ENCODE assay signal across 1 cellular context in the genomic region with DNA sequence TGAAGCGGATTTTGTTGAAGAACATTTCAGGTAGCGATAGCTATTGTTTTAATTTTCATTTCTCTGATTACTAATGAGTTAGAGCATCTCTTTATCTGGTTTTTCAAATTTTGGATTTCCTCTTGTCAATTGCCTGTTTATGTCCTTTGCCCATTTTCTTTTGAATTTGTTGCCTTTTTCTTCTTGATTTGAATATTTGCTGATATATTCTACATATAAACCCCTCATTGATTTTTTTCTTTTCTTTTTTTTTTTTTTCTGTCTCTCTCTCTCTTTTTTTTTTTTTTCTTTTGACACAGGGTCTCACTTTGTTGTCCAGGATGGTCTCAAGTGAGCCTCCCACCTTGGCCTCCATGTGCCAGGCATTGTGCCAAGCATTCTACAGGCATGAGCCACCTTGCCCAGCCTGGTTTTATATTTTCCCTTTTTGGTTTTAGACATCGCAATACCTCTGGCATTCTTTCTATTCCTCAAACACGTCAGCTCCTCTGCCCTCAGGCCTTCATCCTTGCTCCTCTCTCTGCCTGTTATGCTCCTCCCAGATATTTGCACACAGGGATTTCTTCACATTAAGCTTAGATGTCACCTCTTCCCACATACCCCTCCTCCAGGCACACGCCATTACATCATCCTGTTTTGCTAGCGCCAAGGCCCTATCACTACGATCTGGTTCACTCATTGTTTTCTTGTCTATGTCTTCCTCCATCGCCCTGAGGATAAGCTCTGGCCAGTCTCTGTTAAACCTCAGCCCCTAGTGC.
TF ChIP-seq lines count a peak whose summit lies in the region.

No MANE protein-coding gene starts in this region.

TF ChIP-seq in HepG2, 621 proteins besides CTCF, POLR2A, EP300 and RAD21 (continues in another document):
- TF ChIP-seq NR2C2 (CRISPR knock-in tag; IDR thresholded peaks at IDR 0.05; ENCODE audit: borderline replicate concordance) = peak; percentile 54; the same call in 1 of the 2 replicates
- no peak for TF ChIP-seq MTA3 (CRISPR knock-in tag; IDR thresholded peaks at IDR 0.05)
- TF ChIP-seq, protein P1, sequence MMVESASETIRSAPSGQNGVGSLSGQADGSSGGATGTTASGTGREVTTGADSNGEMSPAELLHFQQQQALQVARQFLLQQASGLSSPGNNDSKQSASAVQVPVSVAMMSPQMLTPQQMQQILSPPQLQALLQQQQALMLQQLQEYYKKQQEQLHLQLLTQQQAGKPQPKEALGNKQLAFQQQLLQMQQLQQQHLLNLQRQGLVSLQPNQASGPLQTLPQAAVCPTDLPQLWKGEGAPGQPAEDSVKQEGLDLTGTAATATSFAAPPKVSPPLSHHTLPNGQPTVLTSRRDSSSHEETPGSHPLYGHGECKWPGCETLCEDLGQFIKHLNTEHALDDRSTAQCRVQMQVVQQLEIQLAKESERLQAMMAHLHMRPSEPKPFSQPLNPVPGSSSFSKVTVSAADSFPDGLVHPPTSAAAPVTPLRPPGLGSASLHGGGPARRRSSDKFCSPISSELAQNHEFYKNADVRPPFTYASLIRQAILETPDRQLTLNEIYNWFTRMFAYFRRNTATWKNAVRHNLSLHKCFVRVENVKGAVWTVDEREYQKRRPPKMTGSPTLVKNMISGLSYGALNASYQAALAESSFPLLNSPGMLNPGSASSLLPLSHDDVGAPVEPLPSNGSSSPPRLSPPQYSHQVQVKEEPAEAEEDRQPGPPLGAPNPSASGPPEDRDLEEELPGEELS (CRISPR knock-in tag; IDR thresholded peaks at IDR 0.05) = no peak
- TF ChIP-seq ETV6 (CRISPR knock-in tag; conservative IDR thresholded peaks at IDR 0.05) = no peak
- TF ChIP-seq HMG20B (CRISPR knock-in tag; conservative IDR thresholded peaks at IDR 0.05) = peak; percentile 83
- TF ChIP-seq, protein P2, sequence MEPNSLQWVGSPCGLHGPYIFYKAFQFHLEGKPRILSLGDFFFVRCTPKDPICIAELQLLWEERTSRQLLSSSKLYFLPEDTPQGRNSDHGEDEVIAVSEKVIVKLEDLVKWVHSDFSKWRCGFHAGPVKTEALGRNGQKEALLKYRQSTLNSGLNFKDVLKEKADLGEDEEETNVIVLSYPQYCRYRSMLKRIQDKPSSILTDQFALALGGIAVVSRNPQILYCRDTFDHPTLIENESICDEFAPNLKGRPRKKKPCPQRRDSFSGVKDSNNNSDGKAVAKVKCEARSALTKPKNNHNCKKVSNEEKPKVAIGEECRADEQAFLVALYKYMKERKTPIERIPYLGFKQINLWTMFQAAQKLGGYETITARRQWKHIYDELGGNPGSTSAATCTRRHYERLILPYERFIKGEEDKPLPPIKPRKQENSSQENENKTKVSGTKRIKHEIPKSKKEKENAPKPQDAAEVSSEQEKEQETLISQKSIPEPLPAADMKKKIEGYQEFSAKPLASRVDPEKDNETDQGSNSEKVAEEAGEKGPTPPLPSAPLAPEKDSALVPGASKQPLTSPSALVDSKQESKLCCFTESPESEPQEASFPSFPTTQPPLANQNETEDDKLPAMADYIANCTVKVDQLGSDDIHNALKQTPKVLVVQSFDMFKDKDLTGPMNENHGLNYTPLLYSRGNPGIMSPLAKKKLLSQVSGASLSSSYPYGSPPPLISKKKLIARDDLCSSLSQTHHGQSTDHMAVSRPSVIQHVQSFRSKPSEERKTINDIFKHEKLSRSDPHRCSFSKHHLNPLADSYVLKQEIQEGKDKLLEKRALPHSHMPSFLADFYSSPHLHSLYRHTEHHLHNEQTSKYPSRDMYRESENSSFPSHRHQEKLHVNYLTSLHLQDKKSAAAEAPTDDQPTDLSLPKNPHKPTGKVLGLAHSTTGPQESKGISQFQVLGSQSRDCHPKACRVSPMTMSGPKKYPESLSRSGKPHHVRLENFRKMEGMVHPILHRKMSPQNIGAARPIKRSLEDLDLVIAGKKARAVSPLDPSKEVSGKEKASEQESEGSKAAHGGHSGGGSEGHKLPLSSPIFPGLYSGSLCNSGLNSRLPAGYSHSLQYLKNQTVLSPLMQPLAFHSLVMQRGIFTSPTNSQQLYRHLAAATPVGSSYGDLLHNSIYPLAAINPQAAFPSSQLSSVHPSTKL (CRISPR knock-in tag; IDR thresholded peaks at IDR 0.05) = peak; percentile 61; the same call in 1 of the 2 replicates
- 0 out of 2 replicates have a peak, but pooled peaks have one; percentile 23 for TF ChIP-seq NFKBIZ (CRISPR knock-in tag; IDR thresholded peaks at IDR 0.05)
- no peak for TF ChIP-seq ZNF720 (CRISPR knock-in tag; IDR thresholded peaks at IDR 0.05)
- no peak for TF ChIP-seq CREB1 (IDR thresholded peaks at IDR 0.05)
- TF ChIP-seq CREB1 (CRISPR knock-in tag; IDR thresholded peaks at IDR 0.05) = 0 out of 2 replicates have a peak, but pooled peaks have one; percentile 38
- TF ChIP-seq ZNF12 (CRISPR knock-in tag; IDR thresholded peaks at IDR 0.05) = peak; percentile 20; the same call in 1 of the 2 replicates
- TF ChIP-seq ZBTB21 (CRISPR knock-in tag; IDR thresholded peaks at IDR 0.05) = 0 out of 2 replicates have a peak, but pooled peaks have one; percentile 32
- no peak for TF ChIP-seq ZNF703 (CRISPR knock-in tag; IDR thresholded peaks at IDR 0.05; ENCODE audit: borderline replicate concordance)
- TF ChIP-seq CEBPB (IDR thresholded peaks at IDR 0.05; ENCODE audit: borderline replicate concordance, low read depth, low read length) = peak; percentile 85
- TF ChIP-seq GATAD2A (CRISPR knock-in tag; IDR thresholded peaks at IDR 0.05) = peak; percentile 70
- TF ChIP-seq SAFB2 (CRISPR knock-in tag; IDR thresholded peaks at IDR 0.05; ENCODE audit: borderline replicate concordance, low read depth) = no peak
- peak; percentile 41; the same call in 1 of the 2 replicates for TF ChIP-seq FOSL2 (CRISPR knock-in tag; IDR thresholded peaks at IDR 0.05)
- TF ChIP-seq SOX13 (IDR thresholded peaks at IDR 0.05) = no peak
- TF ChIP-seq SOX13 (CRISPR knock-in tag; conservative IDR thresholded peaks at IDR 0.05 in 1 of 2, IDR thresholded peaks at IDR 0.05 in 1 of 2) = peak in 1 of 2 experiments; percentile 71; a peak in 2 of 4 replicates
- TF ChIP-seq, protein P3, sequence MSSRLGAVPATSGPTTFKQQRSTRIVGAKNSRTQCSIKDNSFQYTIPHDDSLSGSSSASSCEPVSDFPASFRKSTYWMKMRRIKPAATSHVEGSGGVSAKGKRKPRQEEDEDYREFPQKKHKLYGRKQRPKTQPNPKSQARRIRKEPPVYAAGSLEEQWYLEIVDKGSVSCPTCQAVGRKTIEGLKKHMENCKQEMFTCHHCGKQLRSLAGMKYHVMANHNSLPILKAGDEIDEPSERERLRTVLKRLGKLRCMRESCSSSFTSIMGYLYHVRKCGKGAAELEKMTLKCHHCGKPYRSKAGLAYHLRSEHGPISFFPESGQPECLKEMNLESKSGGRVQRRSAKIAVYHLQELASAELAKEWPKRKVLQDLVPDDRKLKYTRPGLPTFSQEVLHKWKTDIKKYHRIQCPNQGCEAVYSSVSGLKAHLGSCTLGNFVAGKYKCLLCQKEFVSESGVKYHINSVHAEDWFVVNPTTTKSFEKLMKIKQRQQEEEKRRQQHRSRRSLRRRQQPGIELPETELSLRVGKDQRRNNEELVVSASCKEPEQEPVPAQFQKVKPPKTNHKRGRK (CRISPR knock-in tag; IDR thresholded peaks at IDR 0.05) = 0 out of 2 replicates have a peak, but pooled peaks have one; percentile 54
- no peak for TF ChIP-seq ZNF264 (CRISPR knock-in tag; IDR thresholded peaks at IDR 0.05)
- no peak for TF ChIP-seq ZNF607 (CRISPR knock-in tag; IDR thresholded peaks at IDR 0.05; ENCODE audit: borderline replicate concordance)
- peak; percentile 42; the same call in 1 of the 2 replicates for TF ChIP-seq SOX5 (CRISPR knock-in tag; IDR thresholded peaks at IDR 0.05; ENCODE audit: borderline replicate concordance)
- no peak for TF ChIP-seq KDM1A (CRISPR knock-in tag; IDR thresholded peaks at IDR 0.05)
- TF ChIP-seq, protein P4, sequence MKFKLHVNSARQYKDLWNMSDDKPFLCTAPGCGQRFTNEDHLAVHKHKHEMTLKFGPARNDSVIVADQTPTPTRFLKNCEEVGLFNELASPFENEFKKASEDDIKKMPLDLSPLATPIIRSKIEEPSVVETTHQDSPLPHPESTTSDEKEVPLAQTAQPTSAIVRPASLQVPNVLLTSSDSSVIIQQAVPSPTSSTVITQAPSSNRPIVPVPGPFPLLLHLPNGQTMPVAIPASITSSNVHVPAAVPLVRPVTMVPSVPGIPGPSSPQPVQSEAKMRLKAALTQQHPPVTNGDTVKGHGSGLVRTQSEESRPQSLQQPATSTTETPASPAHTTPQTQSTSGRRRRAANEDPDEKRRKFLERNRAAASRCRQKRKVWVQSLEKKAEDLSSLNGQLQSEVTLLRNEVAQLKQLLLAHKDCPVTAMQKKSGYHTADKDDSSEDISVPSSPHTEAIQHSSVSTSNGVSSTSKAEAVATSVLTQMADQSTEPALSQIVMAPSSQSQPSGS (CRISPR knock-in tag; IDR thresholded peaks at IDR 0.05) = peak; percentile 85
- TF ChIP-seq, protein P5, sequence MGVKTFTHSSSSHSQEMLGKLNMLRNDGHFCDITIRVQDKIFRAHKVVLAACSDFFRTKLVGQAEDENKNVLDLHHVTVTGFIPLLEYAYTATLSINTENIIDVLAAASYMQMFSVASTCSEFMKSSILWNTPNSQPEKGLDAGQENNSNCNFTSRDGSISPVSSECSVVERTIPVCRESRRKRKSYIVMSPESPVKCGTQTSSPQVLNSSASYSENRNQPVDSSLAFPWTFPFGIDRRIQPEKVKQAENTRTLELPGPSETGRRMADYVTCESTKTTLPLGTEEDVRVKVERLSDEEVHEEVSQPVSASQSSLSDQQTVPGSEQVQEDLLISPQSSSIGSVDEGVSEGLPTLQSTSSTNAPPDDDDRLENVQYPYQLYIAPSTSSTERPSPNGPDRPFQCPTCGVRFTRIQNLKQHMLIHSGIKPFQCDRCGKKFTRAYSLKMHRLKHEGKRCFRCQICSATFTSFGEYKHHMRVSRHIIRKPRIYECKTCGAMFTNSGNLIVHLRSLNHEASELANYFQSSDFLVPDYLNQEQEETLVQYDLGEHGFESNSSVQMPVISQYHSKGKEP (CRISPR knock-in tag; IDR thresholded peaks at IDR 0.05) = no peak
- peak; percentile 46; the same call in 1 of the 2 replicates for TF ChIP-seq HDAC2 (CRISPR knock-in tag; IDR thresholded peaks at IDR 0.05)
- TF ChIP-seq CBX5 (CRISPR knock-in tag; IDR thresholded peaks at IDR 0.05; ENCODE audit: borderline replicate concordance) = peak; percentile 61; the same call in 1 of the 2 replicates
- TF ChIP-seq ATF7 (IDR thresholded peaks at IDR 0.05) = peak; percentile 79
- no peak for TF ChIP-seq ATF7 (CRISPR knock-in tag; IDR thresholded peaks at IDR 0.05)
- peak; percentile 62 for TF ChIP-seq BHLHE40 (IDR thresholded peaks at IDR 0.05; ENCODE audit: low read length)
- TF ChIP-seq THAP11 (CRISPR knock-in tag; IDR thresholded peaks at IDR 0.05) = peak; percentile 32; the same call in 1 of the 2 replicates
- no peak for TF ChIP-seq ZNF296 (CRISPR knock-in tag; conservative IDR thresholded peaks at IDR 0.05)
- TF ChIP-seq CEBPG (CRISPR knock-in tag; IDR thresholded peaks at IDR 0.05) = peak; percentile 85
- TF ChIP-seq, protein P6, sequence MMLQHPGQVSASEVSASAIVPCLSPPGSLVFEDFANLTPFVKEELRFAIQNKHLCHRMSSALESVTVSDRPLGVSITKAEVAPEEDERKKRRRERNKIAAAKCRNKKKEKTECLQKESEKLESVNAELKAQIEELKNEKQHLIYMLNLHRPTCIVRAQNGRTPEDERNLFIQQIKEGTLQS (CRISPR knock-in tag; IDR thresholded peaks at IDR 0.05) = 0 out of 2 replicates have a peak, but pooled peaks have one; percentile 48
- TF ChIP-seq NCOA2 (CRISPR knock-in tag; IDR thresholded peaks at IDR 0.05) = peak; percentile 42; the same call in 1 of the 2 replicates
- TF ChIP-seq TEAD3 (CRISPR knock-in tag; optimal IDR thresholded peaks at IDR 0.05; ENCODE audit: borderline replicate concordance) = peak; percentile 56
- peak; percentile 35; the same call in 1 of the 2 replicates for TF ChIP-seq HOXA3 (CRISPR knock-in tag; IDR thresholded peaks at IDR 0.05)
- TF ChIP-seq GFI1 (CRISPR knock-in tag; IDR thresholded peaks at IDR 0.05; ENCODE audit: borderline replicate concordance) = peak; percentile 91
- TF ChIP-seq, protein P7, sequence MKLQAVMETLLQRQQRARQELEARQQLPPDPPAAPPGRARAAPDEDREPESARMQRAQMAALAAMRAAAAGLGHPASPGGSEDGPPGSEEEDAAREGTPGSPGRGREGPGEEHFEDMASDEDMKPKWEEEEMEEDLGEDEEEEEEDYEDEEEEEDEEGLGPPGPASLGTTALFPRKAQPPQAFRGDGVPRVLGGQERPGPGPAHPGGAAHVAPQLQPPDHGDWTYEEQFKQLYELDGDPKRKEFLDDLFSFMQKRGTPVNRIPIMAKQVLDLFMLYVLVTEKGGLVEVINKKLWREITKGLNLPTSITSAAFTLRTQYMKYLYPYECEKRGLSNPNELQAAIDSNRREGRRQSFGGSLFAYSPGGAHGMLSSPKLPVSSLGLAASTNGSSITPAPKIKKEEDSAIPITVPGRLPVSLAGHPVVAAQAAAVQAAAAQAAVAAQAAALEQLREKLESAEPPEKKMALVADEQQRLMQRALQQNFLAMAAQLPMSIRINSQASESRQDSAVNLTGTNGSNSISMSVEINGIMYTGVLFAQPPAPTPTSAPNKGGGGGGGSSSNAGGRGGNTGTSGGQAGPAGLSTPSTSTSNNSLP (IDR thresholded peaks at IDR 0.05; ENCODE audit: low read depth, low read length) = 0 out of 2 replicates have a peak, but pooled peaks have one; percentile 17
- no peak for TF ChIP-seq HES4 (CRISPR knock-in tag; IDR thresholded peaks at IDR 0.05; ENCODE audit: borderline replicate concordance)
- TF ChIP-seq, protein P8, sequence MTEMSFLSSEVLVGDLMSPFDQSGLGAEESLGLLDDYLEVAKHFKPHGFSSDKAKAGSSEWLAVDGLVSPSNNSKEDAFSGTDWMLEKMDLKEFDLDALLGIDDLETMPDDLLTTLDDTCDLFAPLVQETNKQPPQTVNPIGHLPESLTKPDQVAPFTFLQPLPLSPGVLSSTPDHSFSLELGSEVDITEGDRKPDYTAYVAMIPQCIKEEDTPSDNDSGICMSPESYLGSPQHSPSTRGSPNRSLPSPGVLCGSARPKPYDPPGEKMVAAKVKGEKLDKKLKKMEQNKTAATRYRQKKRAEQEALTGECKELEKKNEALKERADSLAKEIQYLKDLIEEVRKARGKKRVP (CRISPR knock-in tag; IDR thresholded peaks at IDR 0.05) = peak in 1 of 2 experiments; percentile 96; a peak in 2 of 4 replicates
- no peak for TF ChIP-seq MBNL3 (CRISPR knock-in tag; conservative IDR thresholded peaks at IDR 0.05)
- TF ChIP-seq ZNF263 (CRISPR knock-in tag; IDR thresholded peaks at IDR 0.05) = peak; percentile 48; the same call in 1 of the 2 replicates
- TF ChIP-seq BORCS8-MEF2B (CRISPR knock-in tag; IDR thresholded peaks at IDR 0.05) = no peak
- TF ChIP-seq JUN (CRISPR knock-in tag; IDR thresholded peaks at IDR 0.05) = 0 out of 2 replicates have a peak, but pooled peaks have one; percentile 40
- peak; percentile 50; the same call in 1 of the 2 replicates for TF ChIP-seq FOXA3 (CRISPR knock-in tag; IDR thresholded peaks at IDR 0.05)
- TF ChIP-seq, protein P9, sequence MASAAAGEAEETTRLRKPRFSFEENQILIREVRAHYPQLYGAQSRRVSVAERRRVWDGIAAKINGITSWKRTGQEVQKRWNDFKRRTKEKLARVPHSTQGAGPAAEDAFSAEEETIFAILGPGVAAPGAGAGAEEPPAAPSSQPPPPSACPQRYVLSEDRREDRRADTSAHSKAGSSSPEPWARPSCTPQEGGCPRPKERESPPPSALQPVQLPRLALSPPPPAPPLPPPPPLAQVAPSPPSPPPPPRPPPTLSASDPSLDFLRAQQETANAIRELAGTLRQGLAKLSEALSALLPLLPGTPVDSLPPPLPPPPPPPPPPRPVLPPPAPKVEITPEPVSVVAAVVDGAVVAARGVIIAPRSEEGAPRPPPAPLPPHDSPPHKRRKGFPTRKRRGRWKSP (CRISPR knock-in tag; IDR thresholded peaks at IDR 0.05) = peak; percentile 22; the same call in 1 of the 2 replicates
- TF ChIP-seq SP5 (CRISPR knock-in tag; IDR thresholded peaks at IDR 0.05; ENCODE audit: borderline replicate concordance, low read depth) = peak; percentile 52; the same call in 1 of the 2 replicates
